Comparison of ENCODE assay signal across 23 cellular contexts in the genomic region with DNA sequence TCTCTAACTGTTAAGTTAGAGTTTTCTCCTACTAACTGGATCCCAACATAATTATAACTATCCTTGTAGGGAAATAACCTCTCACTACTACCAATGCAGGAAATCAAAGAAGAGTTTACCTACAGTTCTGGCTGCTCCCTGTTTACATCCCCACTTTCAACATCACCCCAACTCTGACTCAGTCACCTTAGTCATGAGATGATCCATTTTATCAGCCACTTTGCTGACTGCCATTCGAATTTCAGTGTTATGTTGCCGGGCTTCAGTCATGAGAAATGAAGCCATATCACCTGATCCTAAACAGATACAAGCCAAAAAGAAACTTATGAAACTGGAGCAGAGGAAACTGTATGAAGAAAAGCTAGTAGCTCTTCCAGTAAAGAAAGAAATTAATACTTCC. TPM values are rescaled to one million over a fixed set of nuclear protein-coding genes. Genes with fewer than 3 reads are reported as not detected.
DNase-seq lines count a peak whose midpoint lies in the region; ATAC-seq and TF ChIP-seq lines count a peak whose summit lies in the region.
"Had no signal": no experiment of that assay in that cellular context is flagged by ENCODE, and none has a peak within 500 bp of the region (broad histone marks: within the 10 kb centered on the region; RNA-seq: fewer than 3 reads in every experiment).

No MANE protein-coding gene starts in this region.

- H3K9me3 ChIP-seq in T-helper 17 cell (ENCODE audit: control insufficient read depth, low read length, poor library complexity, severe bottlenecking) = no peaks in the 10 kb centered on the region
- H3K9me3 ChIP-seq: colonic mucosa had no signal

- H3K27ac Mint-ChIP-seq in activated CD4-positive, alpha-beta T cell treated with anti-CD3 and anti-CD28 coated beads for 36 hours = peak overlapping the region; percentile 11
- peak overlapping the region; percentile 50 for H3K27ac Mint-ChIP-seq in stimulated activated effector memory CD8-positive, alpha-beta T cell treated with anti-CD3 and anti-CD28 coated beads, Interleukin-12 subunit alpha, Interleukin-12 subunit beta, amount 100 ng/mL, for 72 hours
- H3K27ac Mint-ChIP-seq in T-helper 17 cell = no peak overlapping the region
- H3K27ac Mint-ChIP-seq: activated B cell treated with CpG ODN at 0.5 μM for 24 hours; CD8-positive, alpha-beta T cell; effector memory CD8-positive, alpha-beta T cell had no signal

- POLR2A ChIA-PET in activated CD4-positive, alpha-beta T cell treated with anti-CD3 and anti-CD28 coated beads for 36 hours (lab: Charles Lee) = no interaction called here
- POLR2A ChIA-PET in RWPE1 (lab: Yijun Ruan, JAX; ENCODE audit: low non-redundant PET) = no interaction called here

- no peak overlapping the region for H3K27ac ChIP-seq in RWPE1
- H3K27ac ChIP-seq: 22Rv1, colonic mucosa, KMS-11 had no signal

- no peaks in the 10 kb centered on the region for H3K9me3 Mint-ChIP-seq in activated CD4-positive, alpha-beta T cell treated with anti-CD3 and anti-CD28 coated beads for 36 hours (ENCODE audit: low read depth)
- H3K9me3 Mint-ChIP-seq in stimulated activated effector memory CD8-positive, alpha-beta T cell treated with anti-CD3 and anti-CD28 coated beads, Interleukin-12 subunit alpha, Interleukin-12 subunit beta, amount 100 ng/mL, for 72 hours = no peaks in the 10 kb centered on the region
- H3K9me3 Mint-ChIP-seq: activated B cell treated with CpG ODN at 0.5 μM for 24 hours; CD8-positive, alpha-beta T cell; effector memory CD8-positive, alpha-beta T cell had no signal

- no peak for ATAC-seq in activated CD4-positive, alpha-beta T cell treated with anti-CD3 and anti-CD28 coated beads for 36 hours
- peak; percentile 46 for ATAC-seq in esophagus mucosa
- no peak for ATAC-seq in stimulated activated effector memory CD8-positive, alpha-beta T cell treated with anti-CD3 and anti-CD28 coated beads, Interleukin-12 subunit alpha, Interleukin-12 subunit beta, amount 100 ng/mL, for 72 hours
- no peak for ATAC-seq in T-helper 17 cell
- ATAC-seq: CD8-positive, alpha-beta T cell; effector memory CD8-positive, alpha-beta T cell; Right ventricle myocardium inferior had no signal

- CTCF ChIA-PET in activated CD4-positive, alpha-beta T cell treated with anti-CD3 and anti-CD28 coated beads for 36 hours (lab: Charles Lee) = no interaction called here
- CTCF ChIA-PET in RWPE1 (lab: Yijun Ruan, JAX) = no interaction called here

- H3K27me3 Mint-ChIP-seq in activated CD4-positive, alpha-beta T cell treated with anti-CD3 and anti-CD28 coated beads for 36 hours = no peaks in the 10 kb centered on the region
- H3K27me3 Mint-ChIP-seq in T-helper 17 cell = no peaks in the 10 kb centered on the region
- H3K27me3 Mint-ChIP-seq: activated B cell treated with CpG ODN at 0.5 μM for 24 hours; effector memory CD8-positive, alpha-beta T cell had no signal

- H3K4me1 Mint-ChIP-seq in activated CD4-positive, alpha-beta T cell treated with anti-CD3 and anti-CD28 coated beads for 36 hours = no peaks in the 10 kb centered on the region
- no peaks in the 10 kb centered on the region for H3K4me1 Mint-ChIP-seq in stimulated activated effector memory CD8-positive, alpha-beta T cell treated with anti-CD3 and anti-CD28 coated beads, Interleukin-12 subunit alpha, Interleukin-12 subunit beta, amount 100 ng/mL, for 72 hours
- peaks cover 12% of the 10 kb centered on the region for H3K4me1 Mint-ChIP-seq in T-helper 17 cell
- H3K4me1 Mint-ChIP-seq: activated B cell treated with CpG ODN at 0.5 μM for 24 hours had no signal

- intact Hi-C loops in activated CD4-positive, alpha-beta T cell treated with anti-CD3 and anti-CD28 coated beads for 36 hours (cut with DNase I, micrococcal nuclease) = no loop called here

- no peak for TF ChIP-seq CTCF in RWPE1 (conservative IDR thresholded peaks at IDR 0.05; ENCODE audit: low read depth)

- peaks cover 64% of the 10 kb centered on the region for H3K36me3 Mint-ChIP-seq in activated CD4-positive, alpha-beta T cell treated with anti-CD3 and anti-CD28 coated beads for 36 hours (ENCODE audit: low read depth)
- peaks cover 100% of the 10 kb centered on the region for H3K36me3 Mint-ChIP-seq in stimulated activated effector memory CD8-positive, alpha-beta T cell treated with anti-CD3 and anti-CD28 coated beads, Interleukin-12 subunit alpha, Interleukin-12 subunit beta, amount 100 ng/mL, for 72 hours
- H3K36me3 Mint-ChIP-seq in T-helper 17 cell (ENCODE audit: low read depth) = peaks cover 23% of the 10 kb centered on the region

- DNase-seq in activated CD4-positive, alpha-beta T cell treated with anti-CD3 and anti-CD28 coated beads for 36 hours = no peak
- DNase-seq in activated CD4-positive, alpha-beta T cell treated with anti-CD3 and anti-CD28 coated beads, Interleukin-2, amount 50 U/mL, for 1 hour = no peak
- DNase-seq in RWPE1 (ENCODE audit: low spot score) = peak; percentile 69
- no peak for DNase-seq in stimulated activated effector memory CD8-positive, alpha-beta T cell treated with anti-CD3 and anti-CD28 coated beads, Interleukin-12 subunit alpha, Interleukin-12 subunit beta, amount 100 ng/mL, for 72 hours (ENCODE audit: low spot score in 2 of 2)
- no peak for DNase-seq in stimulated activated naive CD4-positive, alpha-beta T cell treated with Interleukin-2 at 50 U/mL for 16 hours (lab: John Stamatoyannopoulos, UW)
- DNase-seq in T-helper 17 cell = no peak
- no peak for DNase-seq in NCI-H82 (lab: John Stamatoyannopoulos, UW)
- DNase-seq: activated B cell treated with CpG ODN at 0.5 μM for 24 hours; activated CD4-positive, alpha-beta T cell treated with anti-CD3 and anti-CD28 coated beads, Interleukin-2, amount 50 U/mL, for 48 hours; activated gamma-delta T cell; AML-193; CD8-positive, alpha-beta T cell; colonic mucosa; effector memory CD8-positive, alpha-beta T cell; glutamatergic neuron; NCI-H1694; NCI-H2171 treated with DMSO at 0.1 percent for 48 hours; NCI-H69; T-helper 9 cell had no signal

- no peak overlapping the region for H3K4me3 Mint-ChIP-seq in activated CD4-positive, alpha-beta T cell treated with anti-CD3 and anti-CD28 coated beads for 36 hours
- no peak overlapping the region for H3K4me3 Mint-ChIP-seq in stimulated activated effector memory CD8-positive, alpha-beta T cell treated with anti-CD3 and anti-CD28 coated beads, Interleukin-12 subunit alpha, Interleukin-12 subunit beta, amount 100 ng/mL, for 72 hours
- no peak overlapping the region for H3K4me3 Mint-ChIP-seq in T-helper 17 cell
- H3K4me3 Mint-ChIP-seq: activated B cell treated with CpG ODN at 0.5 μM for 24 hours; CD8-positive, alpha-beta T cell; effector memory CD8-positive, alpha-beta T cell had no signal

RNA-seq across cellular contexts. Expression of gene SLC31A2, which starts 33.7 kb away (rescaled TPM):
- 1 to 10 TPM; 2.7 to 3.2 TPM for total RNA-seq in activated CD4-positive, alpha-beta T cell treated with anti-CD3 and anti-CD28 coated beads for 36 hours
- total RNA-seq in esophagus mucosa (5.3 TPM), T-helper 17 cell (10 to 100 TPM in 1 of 2 donors, 1 to 10 TPM in 1; 6.6 to 12.8 TPM)

RNA-seq across cellular contexts. Expression of gene FKBP15, which starts 36.6 kb away (rescaled TPM):
- 10 to 100 TPM; 34.0 to 44.2 TPM for total RNA-seq in activated CD4-positive, alpha-beta T cell treated with anti-CD3 and anti-CD28 coated beads for 36 hours
- total RNA-seq in esophagus mucosa = 18.8 TPM
- total RNA-seq in T-helper 17 cell = 10 to 100 TPM; 19.3 to 24.0 TPM

RNA-seq across cellular contexts. Expression of gene SLC31A1, which starts 36.8 kb away (rescaled TPM):
- 10 to 100 TPM; 14.8 to 18.2 TPM for total RNA-seq in activated CD4-positive, alpha-beta T cell treated with anti-CD3 and anti-CD28 coated beads for 36 hours
- total RNA-seq in esophagus mucosa (22.2 TPM), T-helper 17 cell (1 to 10 TPM; 2.3 to 4.0 TPM)
